8 cellular contexts compared by ENCODE assay signal in the genomic region with DNA sequence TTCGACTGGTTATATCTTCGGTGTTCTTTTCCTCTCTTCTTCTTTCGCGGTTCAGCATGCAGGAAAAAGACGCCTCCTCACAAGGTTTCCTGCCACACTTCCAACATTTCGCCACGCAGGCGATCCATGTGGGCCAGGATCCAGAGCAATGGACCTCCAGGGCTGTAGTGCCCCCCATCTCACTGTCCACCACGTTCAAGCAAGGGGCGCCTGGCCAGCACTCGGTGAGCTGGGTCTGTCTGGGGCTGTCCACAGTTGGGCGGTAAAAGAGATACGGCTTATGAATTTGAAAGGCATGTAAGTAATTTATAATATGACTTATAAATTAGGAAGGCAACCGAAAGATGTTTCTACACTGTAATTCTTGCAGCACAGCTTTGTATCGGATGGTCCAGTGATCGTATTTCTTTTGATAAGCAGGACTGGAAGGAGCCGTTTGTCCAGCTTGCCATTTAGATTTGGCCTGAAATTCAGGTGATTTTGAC. TPM values are rescaled to one million over a fixed set of nuclear protein-coding genes. Genes with fewer than 3 reads are reported as not detected.
DNase-seq lines count a peak whose midpoint lies in the region; ATAC-seq and TF ChIP-seq lines count a peak whose summit lies in the region.

No MANE protein-coding gene starts in this region.

- H3K4me1 Mint-ChIP-seq in activated CD4-positive, alpha-beta T cell treated with anti-CD3 and anti-CD28 coated beads for 36 hours = peaks cover 13% of the 10 kb centered on the region

- intact Hi-C loops in activated CD4-positive, alpha-beta T cell treated with anti-CD3 and anti-CD28 coated beads for 36 hours (cut with DNase I, micrococcal nuclease) = loop anchor here (1.0 to 5.0 kb wide), 6 partner anchors 57 to 669 kb away; a partner anchor contains a TSS
- intact Hi-C loops in uterus (cut with DNase I; ENCODE audit: low total_unique reads) = no loop called here

- peaks cover 2% of the 10 kb centered on the region for H3K36me3 Mint-ChIP-seq in activated CD4-positive, alpha-beta T cell treated with anti-CD3 and anti-CD28 coated beads for 36 hours (ENCODE audit: low read depth)

- no peak for ATAC-seq in activated CD4-positive, alpha-beta T cell treated with anti-CD3 and anti-CD28 coated beads for 36 hours

- peak overlapping the region; percentile 99 for H3K4me3 ChIP-seq in Loucy (ENCODE audit: low read length, poor library complexity, severe bottlenecking)
- H3K4me3 ChIP-seq in coronary artery = peak overlapping the region; percentile 76
- H3K4me3 ChIP-seq in mesodermal cell (ENCODE audit: extremely low read depth, insufficient read depth, low read length, poor library complexity, severe bottlenecking) = peak overlapping the region; percentile 77
- peak overlapping the region; percentile 55 to 75 for H3K4me3 ChIP-seq in uterus

- H3K4me1 ChIP-seq in Loucy (ENCODE audit: insufficient read depth, low read length, poor library complexity, severe bottlenecking) (peaks cover 44% of the 10 kb centered on the region), mesodermal cell (ENCODE audit: control insufficient read depth, insufficient read depth, low read length, poor library complexity, severe bottlenecking) (peaks cover 6% of the 10 kb centered on the region), uterus (no peaks in the 10 kb centered on the region)

- 0 to 4% methylated on average over 8 to 11 of the region's 17 CpGs for WGBS in mesodermal cell (ENCODE audit: insufficient coverage in 2 of 2), 2 experiments

- CTCF ChIA-PET in activated CD4-positive, alpha-beta T cell treated with anti-CD3 and anti-CD28 coated beads for 36 hours (lab: Charles Lee) = interaction anchor here (0.6 to 3.0 kb wide), 8 partner anchors 10 to 76 kb away, joined by 3 to 16 read pairs (median 4); a partner anchor contains a TSS

- H2AFZ ChIP-seq in Loucy (ENCODE audit: low read length) = peak overlapping the region; percentile 100

- H3K9me3 ChIP-seq in Loucy (ENCODE audit: insufficient read depth, low read depth, low read length) (no peaks in the 10 kb centered on the region), mesodermal cell (ENCODE audit: control insufficient read depth, low read length) (no peaks in the 10 kb centered on the region), uterus (no peaks in the 10 kb centered on the region)

- peak overlapping the region; percentile 86 for H3K9ac ChIP-seq in Loucy (ENCODE audit: low read depth, low read length, poor library complexity, severe bottlenecking)

- no peak for TF ChIP-seq POLR2A in uterus (IDR thresholded peaks at IDR 0.05)

- no peaks in the 10 kb centered on the region for H3K27me3 Mint-ChIP-seq in activated CD4-positive, alpha-beta T cell treated with anti-CD3 and anti-CD28 coated beads for 36 hours

- H3K36me3 ChIP-seq in Loucy (ENCODE audit: insufficient read depth, low read length) (no peaks in the 10 kb centered on the region), mesodermal cell (ENCODE audit: control insufficient read depth, insufficient read depth, low read length) (peaks cover 10% of the 10 kb centered on the region), uterus (no peaks in the 10 kb centered on the region)

- DNase-seq in activated CD4-positive, alpha-beta T cell treated with anti-CD3 and anti-CD28 coated beads for 36 hours = no peak
- no peak for DNase-seq in activated CD4-positive, alpha-beta T cell treated with anti-CD3 and anti-CD28 coated beads, Interleukin-2, amount 50 U/mL, for 4 hours
- DNase-seq in coronary artery (ENCODE audit: low spot score) (no peak), uterus (no peak), DMS79 (lab: John Stamatoyannopoulos, UW) (no peak), RPMI8226 (no peak)

- H3K27me3 ChIP-seq in Loucy (ENCODE audit: insufficient read depth, low read length, poor library complexity, severe bottlenecking) = no peaks in the 10 kb centered on the region
- H3K27me3 ChIP-seq in uterus = no peaks in the 10 kb centered on the region

- peak overlapping the region; percentile 90 for H3K4me3 Mint-ChIP-seq in activated CD4-positive, alpha-beta T cell treated with anti-CD3 and anti-CD28 coated beads for 36 hours

- no peaks in the 10 kb centered on the region for H4K20me1 ChIP-seq in Loucy (ENCODE audit: insufficient read depth, low read length, poor library complexity, severe bottlenecking)

- POLR2A ChIA-PET in activated CD4-positive, alpha-beta T cell treated with anti-CD3 and anti-CD28 coated beads for 36 hours (lab: Charles Lee) = interaction anchor here (0.7 to 3.5 kb wide), 6 partner anchors 28 to 190 kb away, joined by 3 to 48 read pairs (median 4); a partner anchor contains a TSS

- H3K27ac ChIP-seq in coronary artery = peak overlapping the region; percentile 93
- H3K27ac ChIP-seq in mesodermal cell (ENCODE audit: low read depth, low read length, severe bottlenecking) = peak overlapping the region; percentile 98
- H3K27ac ChIP-seq in uterus = peak overlapping the region; percentile 92 to 98

- peaks cover 49% of the 10 kb centered on the region for H3K79me2 ChIP-seq in Loucy (ENCODE audit: insufficient read depth, low read length)

- no peaks in the 10 kb centered on the region for H3F3A ChIP-seq in Loucy (ENCODE audit: low read depth)

- H3K9me2 ChIP-seq in Loucy (replicated peaks; ENCODE audit: low read depth, low read length) = no peaks in the 10 kb centered on the region

- peak overlapping the region; percentile 75 for H3K4me2 ChIP-seq in Loucy (ENCODE audit: low read depth, low read length, poor library complexity, severe bottlenecking)

- TF ChIP-seq CTCF in Loucy (conservative IDR thresholded peaks at IDR 0.05; ENCODE audit: low read length) (no peak), coronary artery (IDR thresholded peaks at IDR 0.05) (no peak), uterus (IDR thresholded peaks at IDR 0.05) (no peak)

- H3K9me3 Mint-ChIP-seq in activated CD4-positive, alpha-beta T cell treated with anti-CD3 and anti-CD28 coated beads for 36 hours (ENCODE audit: low read depth) = no peaks in the 10 kb centered on the region

- H3K27ac Mint-ChIP-seq in activated CD4-positive, alpha-beta T cell treated with anti-CD3 and anti-CD28 coated beads for 36 hours = peak overlapping the region; percentile 83

RNA-seq across cellular contexts. Expression of a gene that starts 0.3 kb away (rescaled TPM):
- 10 to 100 TPM; 25.3 to 29.8 TPM for total RNA-seq in activated CD4-positive, alpha-beta T cell treated with anti-CD3 and anti-CD28 coated beads for 36 hours
- 17.8 TPM for polyA plus RNA-seq in mesodermal cell (2013, experiment 1 of 2)
- polyA plus RNA-seq in mesodermal cell (2013, experiment 2 of 2) = 16.0 TPM
- total RNA-seq in uterus = 10 to 100 TPM in 1 of 4 donors, 1 to 10 TPM in 3; 1.0 to 11.2 (median 3.5) TPM

RNA-seq across cellular contexts. Expression of a gene that starts 56.9 kb away (rescaled TPM):
- 10 to 100 TPM; 13.9 TPM for total RNA-seq in activated CD4-positive, alpha-beta T cell treated with anti-CD3 and anti-CD28 coated beads for 36 hours
- polyA plus RNA-seq in mesodermal cell (2013, experiment 1 of 2) = 21.5 TPM
- polyA plus RNA-seq in mesodermal cell (2013, experiment 2 of 2) = 22.5 TPM
- 10 to 100 TPM; 28.7 to 59.5 (median 32.6) TPM for total RNA-seq in uterus
